Comparison of ENCODE assay signal across 12 cellular contexts in genomic region chr1:159889202-159889601, GRCh38. TPM values are rescaled to one million over a fixed set of nuclear protein-coding genes. Genes with fewer than 3 reads are reported as not detected.
DNase-seq lines count a peak whose midpoint lies in the region; ATAC-seq, FAIRE-seq and TF ChIP-seq lines count a peak whose summit lies in the region.
"Had no signal": no experiment of that assay in that cellular context is flagged by ENCODE, and none has a peak within 500 bp of the region (broad histone marks: within the 10 kb centered on the region; RNA-seq: fewer than 3 reads in every experiment).

No MANE protein-coding gene starts in this region.

- no peaks in the 10 kb centered on the region for H3K9me2 ChIP-seq in PC-3 (replicated peaks; ENCODE audit: low read length)

- no peak for TF ChIP-seq POLR2A in ovary (IDR thresholded peaks at IDR 0.05)

- H3K9ac ChIP-seq in PC-3 (ENCODE audit: low read length) (peak overlapping the region; percentile 65), kidney (ENCODE audit: low read length in 2 of 2) (no peak overlapping the region)

- no peak for DNase-seq in A673 (ENCODE audit: low spot score)
- DNase-seq in GM18507 (ENCODE audit: extremely low spot score, insufficient read length, low read depth) = no peak
- peak; percentile 64 for DNase-seq in PC-3
- no peak for DNase-seq in lower lobe of right lung
- no peak for DNase-seq in ovary
- no peak for DNase-seq in kidney
- DNase-seq in hypothalamus (lab: John Stamatoyannopoulos, UW) = no peak
- DNase-seq in GM10266 (ENCODE audit: extremely low spot score) = no peak
- DNase-seq: activated T-cell treated with anti-CD3 and anti-CD28 coated beads, Interleukin-2, amount 50 U/mL, for 1 hour; right lobe of liver; WERI-Rb-1 had no signal

- FAIRE-seq in GM18507 (lab: Jason Lieb, UNC) (peak; percentile 45), kidney (lab: Jason Lieb, UNC) (no peak)

- H3K9me3 ChIP-seq in A673 (ENCODE audit: low read depth, low read length, poor library complexity, severe bottlenecking) (no peaks in the 10 kb centered on the region), PC-3 (ENCODE audit: low read length) (no peaks in the 10 kb centered on the region), lower lobe of right lung (no peaks in the 10 kb centered on the region), ovary (no peaks in the 10 kb centered on the region), kidney (ENCODE audit: control insufficient read depth in 1 of 2, low read length in 2 of 2) (no peaks in the 10 kb centered on the region)
- H3K9me3 ChIP-seq: right lobe of liver had no signal

- CTCF ChIA-PET in A673 (lab: Charles Lee) (interaction anchor here (0.6 to 4.9 kb wide), 4 partner anchors 91 to 757 kb away, joined by 3 to 107 read pairs (median 20); partner anchors contain the start of gene DUSP23), PC-3 (lab: Charles Lee) (interaction anchor here (0.5 to 5.2 kb wide), 5 partner anchors 39 to 212 kb away, joined by 4 to 105 read pairs (median 5); no protein-coding TSS in a partner anchor)

- H3K4me3 ChIP-seq in A673 (ENCODE audit: low read depth, low read length, poor library complexity, severe bottlenecking) (no peak overlapping the region), PC-3 (ENCODE audit: low read length) (peak overlapping the region; percentile 2; the same call in 1 of the 2 replicates), lower lobe of right lung (no peak overlapping the region), ovary (no peak overlapping the region), kidney (ENCODE audit: low read length in 2 of 2) (no peak overlapping the region)
- H3K4me3 ChIP-seq: right lobe of liver had no signal

- peak; percentile 29 for ATAC-seq in PC-3
- ATAC-seq in lower lobe of right lung = no peak

- H4K20me1 ChIP-seq in PC-3 (ENCODE audit: low read length) = no peaks in the 10 kb centered on the region

- peak overlapping the region; percentile 68 for H3K27ac ChIP-seq in A673 (ENCODE audit: low read depth, low read length, poor library complexity, severe bottlenecking)
- peak overlapping the region; percentile 86 for H3K27ac ChIP-seq in PC-3 (ENCODE audit: low read length)
- H3K27ac ChIP-seq in lower lobe of right lung = peak overlapping the region; percentile 77
- H3K27ac ChIP-seq in ovary = no peak overlapping the region
- peak overlapping the region in 1 of 2 donors; percentile 50 for H3K27ac ChIP-seq in kidney (ENCODE audit: low read depth in 2 of 2, low read length in 2 of 2)
- H3K27ac ChIP-seq: WERI-Rb-1 had no signal

- no peak for TF ChIP-seq EP300 in ovary (IDR thresholded peaks at IDR 0.05)

- TF ChIP-seq CTCF in A673 (conservative IDR thresholded peaks at IDR 0.05; ENCODE audit: low read depth, low read length) (no peak), PC-3 (conservative IDR thresholded peaks at IDR 0.05; ENCODE audit: low read depth, low read length) (no peak), lower lobe of right lung (IDR thresholded peaks at IDR 0.05) (no peak), ovary (IDR thresholded peaks at IDR 0.05) (no peak), kidney (IDR thresholded peaks at IDR 0.05; ENCODE audit: borderline replicate concordance, extremely low read depth, insufficient read depth) (no peak), GM10266 (IDR thresholded peaks at IDR 0.05; ENCODE audit: control insufficient read depth, insufficient read depth, low read depth, missing control alignments) (no peak)

- H3K27me3 ChIP-seq in A673 (replicated peaks; ENCODE audit: insufficient read depth, low read depth, low read length, poor library complexity) (no peaks in the 10 kb centered on the region), PC-3 (ENCODE audit: low read length) (no peaks in the 10 kb centered on the region), lower lobe of right lung (ENCODE audit: low read depth) (no peaks in the 10 kb centered on the region), ovary (no peaks in the 10 kb centered on the region)
- H3K27me3 ChIP-seq: right lobe of liver had no signal

- no peaks in the 10 kb centered on the region for H3K36me3 ChIP-seq in A673 (ENCODE audit: insufficient read depth, low read length, poor library complexity, severe bottlenecking)
- H3K36me3 ChIP-seq in PC-3 (ENCODE audit: low read depth, low read length) = no peaks in the 10 kb centered on the region
- no peaks in the 10 kb centered on the region for H3K36me3 ChIP-seq in lower lobe of right lung
- H3K36me3 ChIP-seq in ovary = no peaks in the 10 kb centered on the region
- H3K36me3 ChIP-seq in kidney (ENCODE audit: control insufficient read depth in 1 of 2, insufficient read depth in 2 of 2, low read length in 2 of 2) = no peaks in the 10 kb centered on the region
- H3K36me3 ChIP-seq: right lobe of liver, WERI-Rb-1 had no signal

- intact Hi-C loops in A673 (cut with micrococcal nuclease; ENCODE audit: unreplicated experiment) (no loop called here), PC-3 (cut with micrococcal nuclease) (no loop called here), lower lobe of right lung (cut with DNase I) (no loop called here), ovary (cut with DNase I) (loop anchor here in 1 of 4 donors (5.0 kb wide), 1 partner anchor 87 kb away; the partner anchor contains the start of gene FCRL6), kidney (cut with DNase I) (no loop called here)

- H3K4me1 ChIP-seq in A673 (ENCODE audit: insufficient read depth, low read length, poor library complexity, severe bottlenecking) (peaks cover 34% of the 10 kb centered on the region), PC-3 (ENCODE audit: insufficient read depth, low read length) (peaks cover 28% of the 10 kb centered on the region), lower lobe of right lung (peaks cover 26% of the 10 kb centered on the region), ovary (ENCODE audit: insufficient read depth) (no peaks in the 10 kb centered on the region), kidney (ENCODE audit: control insufficient read depth in 1 of 2, insufficient read depth in 1 of 2, low read depth in 1 of 2, low read length in 2 of 2) (peaks cover 0 to 7% of the 10 kb centered on the region in 2 donors)
- H3K4me1 ChIP-seq: right lobe of liver had no signal

- 87 to 91% (median 91%) methylated on average over 4 of the region's 4 CpGs for WGBS in ovary, 3 donors

- H2AFZ ChIP-seq in PC-3 (ENCODE audit: low read length) = peak overlapping the region; percentile 44; the same call in 1 of the 2 replicates

- H3K4me2 ChIP-seq in PC-3 (ENCODE audit: low read length) = peak overlapping the region; percentile 51

- no peaks in the 10 kb centered on the region for H3F3A ChIP-seq in PC-3 (ENCODE audit: low read length, unreplicated experiment)

- H3K79me2 ChIP-seq in PC-3 (ENCODE audit: low read length) = no peaks in the 10 kb centered on the region

- BruUV-seq in A673 (replicated peaks; lab: Mats Ljungman, UMichigan) (TSS peak; percentile 69), PC-3 (replicated peaks; lab: Mats Ljungman, UMichigan) (no TSS peak)

- POLR2A ChIA-PET in A673 (lab: Charles Lee; ENCODE audit: low non-redundant PET) = no interaction called here
- POLR2A ChIA-PET in PC-3 (lab: Charles Lee; ENCODE audit: unreplicated experiment) = no interaction called here

RNA-seq across cellular contexts. Expression of gene CFAP45, which starts 10.8 kb away (rescaled TPM):
- total RNA-seq in A673 (2021) (1.5 and 3.6 TPM in 2 replicates), PC-3 (2014; rRNA removed) (1.6 and 4.8 TPM in 2 replicates), lower lobe of right lung (10.2 TPM), ovary (10 to 100 TPM in 1 of 7 donors, 1 to 10 TPM in 6; 1.1 to 16.7 (median 1.5) TPM), kidney (1.0 TPM)
- polyA plus RNA-seq in ovary (under 1 TPM; 0.30 to 0.50 TPM), kidney (ENCODE audit: insufficient read depth, low read depth, low replicate concordance) (14.2 TPM)
- total RNA-seq: right lobe of liver had no signal

RNA-seq across cellular contexts. Expression of gene VSIG8, which starts 26.7 kb away (rescaled TPM):
- total RNA-seq in A673 (2021) = not detected in 2 replicates
- total RNA-seq in PC-3 (2014; rRNA removed) = 0.29 and 0.47 TPM in 2 replicates
- total RNA-seq in lower lobe of right lung = 0.35 TPM
- under 1 TPM in 5 of 7 donors, not detected in 2; 0.18 to 0.48 (median 0.23) TPM for total RNA-seq in ovary
- under 1 TPM in 1 of 2 donors, not detected in 1; 0.06 TPM for polyA plus RNA-seq in ovary
- not detected for total RNA-seq in kidney
- polyA plus RNA-seq in kidney (ENCODE audit: insufficient read depth, low read depth, low replicate concordance) = 8.1 TPM
- total RNA-seq: right lobe of liver, urinary bladder had no signal

RNA-seq across cellular contexts. Expression of gene TAGLN2, which starts 36.1 kb away (rescaled TPM):
- total RNA-seq in A673 (2021) (155 and 198 TPM in 2 replicates), PC-3 (2014; rRNA removed) (1,281 and 1,584 TPM in 2 replicates), lower lobe of right lung (451 TPM), ovary (100 to 1,000 TPM in 6 of 7 donors, 10 to 100 TPM in 1; 81.8 to 202 (median 149) TPM), kidney (358 TPM)
- polyA plus RNA-seq in ovary (100 to 1,000 TPM; 174 to 266 TPM), kidney (ENCODE audit: insufficient read depth, low read depth, low replicate concordance) (223 TPM)

RNA-seq across cellular contexts. Expression of gene IGSF9, which starts 56.2 kb away (rescaled TPM):
- total RNA-seq in A673 (2021) (6.5 and 7.1 TPM in 2 replicates), PC-3 (2014; rRNA removed) (15.6 and 19.9 TPM in 2 replicates), lower lobe of right lung (2.0 TPM), ovary (10 to 100 TPM in 1 of 7 donors, 1 to 10 TPM in 5, under 1 TPM in 1; 0.83 to 14.0 (median 2.0) TPM), kidney (0.88 TPM)
- polyA plus RNA-seq in ovary (under 1 TPM; 0.10 to 0.87 TPM), kidney (ENCODE audit: insufficient read depth, low read depth, low replicate concordance) (1.3 TPM)

Comparison
In these comparisons a context has a peak if more than half of its experiments do, and no peak if none do; other contexts are left out.
1. H3K27ac ChIP-seq: peak in A673 (single experiment), PC-3 (single experiment) and lower lobe of right lung (single experiment); none in ovary (0 of 2).